Comparison of ENCODE assay signal across 1 cellular context in genomic region chr6:44052419-44053011, GRCh38.
TF ChIP-seq lines count a peak whose summit lies in the region.

No MANE protein-coding gene starts in this region.

TF ChIP-seq in HepG2, 621 proteins besides CTCF, POLR2A, EP300 and RAD21 (continued from another document):
- TF ChIP-seq CBFB (CRISPR knock-in tag; IDR thresholded peaks at IDR 0.05) (no peak), TMF1 (CRISPR knock-in tag; IDR thresholded peaks at IDR 0.05; ENCODE audit: low read depth) (no peak), THAP11 (CRISPR knock-in tag; IDR thresholded peaks at IDR 0.05) (peak; percentile 95), ELF3 (CRISPR knock-in tag; IDR thresholded peaks at IDR 0.05) (no peak), FOXP1 (IDR thresholded peaks at IDR 0.05) (0 out of 2 replicates have a peak, but pooled peaks have one; percentile 20), FOXP1 (CRISPR knock-in tag; IDR thresholded peaks at IDR 0.05) (no peak), HCFC1 (IDR thresholded peaks at IDR 0.05; ENCODE audit: low read depth, low read length) (0 out of 2 replicates have a peak, but pooled peaks have one; percentile 16)
TF ChIP-seq in HepG2: peak in this region for 11.
